ENCODE assay signal across 21 cellular contexts in genomic region chr10:29480281-29480954, GRCh38.
DNase-seq lines count a peak whose midpoint lies in the region; ATAC-seq, FAIRE-seq and TF ChIP-seq lines count a peak whose summit lies in the region.
"Had no signal": no experiment of that assay in that cellular context is flagged by ENCODE, and none has a peak within 500 bp of the region (broad histone marks: within the 10 kb centered on the region; RNA-seq: fewer than 3 reads in every experiment).

No MANE protein-coding gene starts in this region.

- H4K20me1 ChIP-seq in BLaER1 (no peaks in the 10 kb centered on the region), GM23248 (ENCODE audit: insufficient read depth) (no peaks in the 10 kb centered on the region)

- H3K4me1 Mint-ChIP-seq in progenitor cell of endocrine pancreas (ENCODE audit: low read depth) = peaks cover 13% of the 10 kb centered on the region

- no peaks in the 10 kb centered on the region for H3K79me2 ChIP-seq in GM23248 (ENCODE audit: insufficient read depth)

- DNase-seq in HTR-8/SVneo (ENCODE audit: insufficient read length, low spot score) (no peak), progenitor cell of endocrine pancreas (ENCODE audit: low spot score, unreplicated experiment) (no peak), head of caudate nucleus (no peak), GM23248 (no peak), NCI-H1105 (lab: John Stamatoyannopoulos, UW) (no peak), COLO668 (lab: John Stamatoyannopoulos, UW; ENCODE audit: unreplicated experiment) (no peak)
- DNase-seq: activated CD4-positive, alpha-beta T cell treated with anti-CD3 and anti-CD28 coated beads for 36 hours; cerebellar nuclear complex; DMS153; foreskin keratinocyte; GF-D8; H7; islet precursor cell; NCI-H187; SIG-M5; substantia nigra; T-helper 1 cell had no signal

- H3K9ac ChIP-seq in BLaER1 (no peak overlapping the region), GM23248 (no peak overlapping the region)

- no peaks in the 10 kb centered on the region for H3K9me3 Mint-ChIP-seq in progenitor cell of endocrine pancreas (ENCODE audit: low read depth)
- H3K9me3 Mint-ChIP-seq: activated T-helper 17 cell treated with anti-CD3 and anti-CD28 coated beads, Interleukin-2, amount 50 U/mL, for 72 hours; CD8-positive, alpha-beta T cell had no signal

- ATAC-seq in esophagus mucosa = peak; percentile 14
- ATAC-seq: activated CD4-positive, alpha-beta T cell treated with anti-CD3 and anti-CD28 coated beads for 36 hours; activated T-helper 17 cell treated with anti-CD3 and anti-CD28 coated beads, Interleukin-2, amount 50 U/mL, for 72 hours; CD8-positive, alpha-beta T cell; foreskin keratinocyte had no signal

- no peak for TF ChIP-seq CTCF in progenitor cell of endocrine pancreas (IDR thresholded peaks at IDR 0.05; ENCODE audit: unreplicated experiment)

- in situ Hi-C loops in GM23248 (cut with MboI) = no loop called here

- H3K27ac ChIP-seq in BLaER1 = no peak overlapping the region
- no peak overlapping the region for H3K27ac ChIP-seq in GM23248
- H3K27ac ChIP-seq: foreskin keratinocyte had no signal

- H3K4me3 ChIP-seq in BLaER1 (no peak overlapping the region), GM23248 (no peak overlapping the region)

- peaks cover 23% of the 10 kb centered on the region for H3K36me3 Mint-ChIP-seq in progenitor cell of endocrine pancreas (ENCODE audit: insufficient read depth)

- no peak overlapping the region for H2AFZ ChIP-seq in GM23248

- no peaks in the 10 kb centered on the region for H3K9me2 ChIP-seq in GM23248 (ENCODE audit: insufficient read depth)

- peaks cover 41% of the 10 kb centered on the region for H3K4me1 ChIP-seq in BLaER1
- peaks cover 10% of the 10 kb centered on the region for H3K4me1 ChIP-seq in GM23248 (ENCODE audit: insufficient read depth)

- intact Hi-C loops in head of caudate nucleus (cut with DNase I) = no loop called here

- H3K9me3 ChIP-seq in BLaER1 (no peaks in the 10 kb centered on the region), GM23248 (ENCODE audit: low read depth) (no peaks in the 10 kb centered on the region)

- peak; percentile 23 for FAIRE-seq in HTR-8/SVneo (lab: Jason Lieb, UNC)

- 85 to 88% methylated on average over 22 of the region's 22 CpGs for WGBS in GM23248 (ENCODE audit: low coverage in 1 of 2, low lambda C conversion rate in 2 of 2, missing lambda C conversion rate in 2 of 2), 2 experiments

- H3K27me3 ChIP-seq in BLaER1 = no peaks in the 10 kb centered on the region
- H3K27me3 ChIP-seq in GM23248 (replicated peaks; ENCODE audit: insufficient read depth) = no peaks in the 10 kb centered on the region
- H3K27me3 ChIP-seq: foreskin keratinocyte had no signal

- H3K4me2 ChIP-seq in BLaER1 = peak overlapping the region; percentile 70
- no peak overlapping the region for H3K4me2 ChIP-seq in GM23248 (ENCODE audit: unreplicated experiment)

- H3F3A ChIP-seq in GM23248 (ENCODE audit: insufficient read depth) = no peaks in the 10 kb centered on the region

- H3K36me3 ChIP-seq in BLaER1 (peaks cover 18% of the 10 kb centered on the region; the same call in 1 of the 2 replicates), GM23248 (ENCODE audit: low read depth) (no peaks in the 10 kb centered on the region)

- no peak overlapping the region for H3K4me3 Mint-ChIP-seq in progenitor cell of endocrine pancreas (ENCODE audit: low read depth)
- H3K4me3 Mint-ChIP-seq: activated CD4-positive, alpha-beta T cell treated with anti-CD3 and anti-CD28 coated beads for 36 hours; activated T-helper 17 cell treated with anti-CD3 and anti-CD28 coated beads, Interleukin-2, amount 50 U/mL, for 72 hours; CD8-positive, alpha-beta T cell had no signal

- H3K27ac Mint-ChIP-seq in progenitor cell of endocrine pancreas = peak overlapping the region; percentile 33
- H3K27ac Mint-ChIP-seq: activated CD4-positive, alpha-beta T cell treated with anti-CD3 and anti-CD28 coated beads for 36 hours; activated T-helper 17 cell treated with anti-CD3 and anti-CD28 coated beads, Interleukin-2, amount 50 U/mL, for 72 hours had no signal

- no peaks in the 10 kb centered on the region for H3K27me3 Mint-ChIP-seq in progenitor cell of endocrine pancreas
- H3K27me3 Mint-ChIP-seq: activated CD4-positive, alpha-beta T cell treated with anti-CD3 and anti-CD28 coated beads for 36 hours; activated T-helper 17 cell treated with anti-CD3 and anti-CD28 coated beads, Interleukin-2, amount 50 U/mL, for 72 hours had no signal
